9 cellular contexts compared by ENCODE assay signal in the genomic region with DNA sequence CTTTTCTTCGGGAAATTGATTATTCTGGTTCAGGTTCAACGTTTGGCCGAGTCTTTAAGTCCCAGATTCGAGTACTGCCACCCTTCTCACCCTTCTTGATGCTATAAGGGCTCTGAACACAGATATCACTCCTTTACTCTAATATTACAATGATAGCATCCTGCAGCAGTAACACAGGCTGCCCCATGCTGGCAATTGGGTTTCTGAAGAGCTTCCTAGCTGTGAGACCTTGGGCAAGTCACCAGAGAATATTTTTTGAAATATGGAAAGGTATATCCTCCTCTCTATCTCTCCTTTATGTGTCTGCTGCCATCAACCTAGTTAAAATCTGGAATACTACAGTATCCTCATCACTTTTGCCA. TPM values are rescaled to one million over a fixed set of nuclear protein-coding genes. Genes with fewer than 3 reads are reported as not detected.
DNase-seq lines count a peak whose midpoint lies in the region; ATAC-seq and TF ChIP-seq lines count a peak whose summit lies in the region.
"Had no signal": no experiment of that assay in that cellular context is flagged by ENCODE, and none has a peak within 500 bp of the region (broad histone marks: within the 10 kb centered on the region; RNA-seq: fewer than 3 reads in every experiment).

No MANE protein-coding gene starts in this region.

- peaks cover 0 to 11% (median 5%) of the 10 kb centered on the region in 7 donors for H3K9me3 Mint-ChIP-seq in CD14-positive monocyte
- H3K9me3 Mint-ChIP-seq in stimulated activated effector memory CD8-positive, alpha-beta T cell treated with anti-CD3 and anti-CD28 coated beads, Interleukin-12 subunit alpha, Interleukin-12 subunit beta, amount 100 ng/mL, for 72 hours: no peaks in the 10 kb centered on the region

- 19% methylated on average over 4 of the region's 4 CpGs for WGBS in esophagus muscularis mucosa

- DNase-seq in CD14-positive monocyte (ENCODE audit: low spot score) (no peak), esophagus muscularis mucosa (ENCODE audit: extremely low spot score) (no peak), DMS153 (lab: John Stamatoyannopoulos, UW) (no peak), NCI-H69 (lab: John Stamatoyannopoulos, UW) (no peak)
- no peak for DNase-seq in stimulated activated effector memory CD8-positive, alpha-beta T cell treated with anti-CD3 and anti-CD28 coated beads, Interleukin-12 subunit alpha, Interleukin-12 subunit beta, amount 100 ng/mL, for 72 hours (ENCODE audit: low spot score in 2 of 2)
- no peak for DNase-seq in stimulated activated CD4-positive, alpha-beta T cell treated with anti-CD3 and anti-CD28 coated beads, Interleukin-4, amount 100 ng/mL, for 1 hour

- TF ChIP-seq POLR2A in esophagus muscularis mucosa (IDR thresholded peaks at IDR 0.05; ENCODE audit: low read depth): no peak

- intact Hi-C loops in CD14-positive monocyte (cut with micrococcal nuclease): no loop called here
- intact Hi-C loops in esophagus muscularis mucosa (cut with DNase I): loop anchor here (5.0 kb wide), 1 partner anchor 188 kb away; a partner anchor contains a TSS

- H3K36me3 ChIP-seq in HUES6 (ENCODE audit: control insufficient read depth, insufficient read depth, low read length): no peaks in the 10 kb centered on the region
- no peaks in the 10 kb centered on the region for H3K36me3 ChIP-seq in esophagus muscularis mucosa

- H3K27ac Mint-ChIP-seq in CD14-positive monocyte: peak overlapping the region in 1 of 7 donors; percentile 11
- H3K27ac Mint-ChIP-seq in stimulated activated effector memory CD8-positive, alpha-beta T cell treated with anti-CD3 and anti-CD28 coated beads, Interleukin-12 subunit alpha, Interleukin-12 subunit beta, amount 100 ng/mL, for 72 hours: peak overlapping the region; percentile 87

- H3K9ac ChIP-seq in HUES6 (ENCODE audit: low read length): no peak overlapping the region

- ATAC-seq in GM21367 (IDR thresholded peaks at IDR 0.05; ENCODE audit: unreplicated experiment): peak; percentile 14
- ATAC-seq in stimulated activated effector memory CD8-positive, alpha-beta T cell treated with anti-CD3 and anti-CD28 coated beads, Interleukin-12 subunit alpha, Interleukin-12 subunit beta, amount 100 ng/mL, for 72 hours: peak; percentile 33

- H3K4me1 ChIP-seq in HUES6 (ENCODE audit: control insufficient read depth, insufficient read depth, low read length) (no peaks in the 10 kb centered on the region), esophagus muscularis mucosa (peaks cover 0 to 9% (median 6%) of the 10 kb centered on the region in 4 donors)

- TF ChIP-seq EP300 in esophagus muscularis mucosa (IDR thresholded peaks at IDR 0.05): no peak

- H3K27ac ChIP-seq in HUES6 (ENCODE audit: low read depth, low read length) (no peak overlapping the region), esophagus muscularis mucosa (replicated peaks in 1 of 4) (peak overlapping the region in 2 of 4 donors; percentile 48 to 67)
- H3K27ac ChIP-seq: epithelial cell of prostate had no signal

- H3K27me3 ChIP-seq in HUES6 (ENCODE audit: control insufficient read depth, insufficient read depth, low read length) (no peaks in the 10 kb centered on the region), esophagus muscularis mucosa (no peaks in the 10 kb centered on the region)

- H3K36me3 Mint-ChIP-seq in CD14-positive monocyte: no peaks in the 10 kb centered on the region
- H3K36me3 Mint-ChIP-seq in stimulated activated effector memory CD8-positive, alpha-beta T cell treated with anti-CD3 and anti-CD28 coated beads, Interleukin-12 subunit alpha, Interleukin-12 subunit beta, amount 100 ng/mL, for 72 hours: no peaks in the 10 kb centered on the region

- TF ChIP-seq CTCF in CD14-positive monocyte (IDR thresholded peaks at IDR 0.05) (no peak), esophagus muscularis mucosa (IDR thresholded peaks at IDR 0.05) (no peak)

- H3K4me1 Mint-ChIP-seq in CD14-positive monocyte: peaks cover 23% of the 10 kb centered on the region
- peaks cover 17% of the 10 kb centered on the region for H3K4me1 Mint-ChIP-seq in stimulated activated effector memory CD8-positive, alpha-beta T cell treated with anti-CD3 and anti-CD28 coated beads, Interleukin-12 subunit alpha, Interleukin-12 subunit beta, amount 100 ng/mL, for 72 hours

- peak overlapping the region; percentile 92 to 96 for H3K4me3 Mint-ChIP-seq in CD14-positive monocyte
- H3K4me3 Mint-ChIP-seq in stimulated activated effector memory CD8-positive, alpha-beta T cell treated with anti-CD3 and anti-CD28 coated beads, Interleukin-12 subunit alpha, Interleukin-12 subunit beta, amount 100 ng/mL, for 72 hours: peak overlapping the region; percentile 94

- H3K9me3 ChIP-seq in HUES6 (ENCODE audit: control insufficient read depth, insufficient read depth, low read depth, low read length): peaks cover 12% of the 10 kb centered on the region; the same call in 1 of the 2 replicates
- no peaks in the 10 kb centered on the region for H3K9me3 ChIP-seq in esophagus muscularis mucosa

- H3K4me3 ChIP-seq in HUES6 (ENCODE audit: low read depth, low read length): peak overlapping the region; percentile 66
- H3K4me3 ChIP-seq in esophagus muscularis mucosa: peak overlapping the region; percentile 66 to 78 (median 68)

- H3K27me3 Mint-ChIP-seq in CD14-positive monocyte (ENCODE audit: low read depth in 3 of 3): peaks cover 0 to 2% (median 0%) of the 10 kb centered on the region in 3 donors

RNA-seq across cellular contexts. Expression of a gene that starts 0.3 kb away (rescaled TPM):
- 1 to 10 TPM in 1 of 2 donors, under 1 TPM in 1; 0.19 to 1.1 TPM for polyA plus RNA-seq in CD14-positive monocyte
- 1 to 10 TPM; 1.2 to 2.9 (median 2.2) TPM for total RNA-seq in esophagus muscularis mucosa
